8 cellular contexts compared by ENCODE assay signal in genomic region chr4:109560687-109561452, GRCh38. TPM values are rescaled to one million over a fixed set of nuclear protein-coding genes. Genes with fewer than 3 reads are reported as not detected.
DNase-seq lines count a peak whose midpoint lies in the region; FAIRE-seq and TF ChIP-seq lines count a peak whose summit lies in the region.

No MANE protein-coding gene starts in this region.

- H3K36me3 ChIP-seq in HEK293 (ENCODE audit: control insufficient read depth in 2 of 2, insufficient read depth in 1 of 2, low read length in 2 of 2), result no peaks in the 10 kb centered on the region
- no peaks in the 10 kb centered on the region for H3K36me3 ChIP-seq in MG63

- DNase-seq in GM12892 (ENCODE audit: insufficient read length) (peak; percentile 50), MG63 (peak; percentile 53), choroid plexus epithelial cell (ENCODE audit: low read depth) (peak; percentile 78), left kidney (ENCODE audit: low read depth, low spot score) (peak; percentile 67), DMS153 (lab: John Stamatoyannopoulos, UW) (no peak)
- DNase-seq in activated CD4-positive, CD25-positive, alpha-beta regulatory T cell (lab: John Stamatoyannopoulos, UW), result peak; percentile 9 to 28 (median 20)
- DNase-seq in stimulated activated CD4-positive, alpha-beta T cell treated with anti-CD3 and anti-CD28 coated beads, Interleukin-2, amount 100 ng/mL, for 4 hours (ENCODE audit: low read depth), result peak; percentile 49

- peak; percentile 64 for TF ChIP-seq POLR2A in GM12892 (IDR thresholded peaks at IDR 0.05; ENCODE audit: low read depth, low read length)

- H3K27ac ChIP-seq in HEK293 (ENCODE audit: extremely low read depth, low read depth, low read length), result peak overlapping the region; percentile 82

- TF ChIP-seq CTCF in HEK293 (tag by site-specific recombination; IDR thresholded peaks at IDR 0.05) (no peak), choroid plexus epithelial cell (conservative IDR thresholded peaks at IDR 0.05; ENCODE audit: low read depth, low read length) (no peak)

- CTCF ChIA-PET in HEK293 (lab: Yijun Ruan, JAX), result no interaction called here

- FAIRE-seq in GM12892 (lab: Jason Lieb, UNC), result peak; percentile 71

- H3K27me3 ChIP-seq in MG63, result no peaks in the 10 kb centered on the region

- peaks cover 6% of the 10 kb centered on the region; the same call in 1 of the 2 replicates for H3K4me1 ChIP-seq in HEK293 (ENCODE audit: control insufficient read depth, insufficient read depth, low read length)

- no peaks in the 10 kb centered on the region for H3K9me3 ChIP-seq in HEK293 (ENCODE audit: control insufficient read depth, insufficient read depth, low read depth, low read length)
- H3K9me3 ChIP-seq in MG63, result no peaks in the 10 kb centered on the region

- H3K4me3 ChIP-seq in HEK293 (ENCODE audit: low read depth, low read length) (peak overlapping the region; percentile 65), MG63 (peak overlapping the region; percentile 60), choroid plexus epithelial cell (ENCODE audit: low read depth, low read length) (peak overlapping the region; percentile 78)

- POLR2A ChIA-PET in HEK293 (lab: Yijun Ruan, JAX), result interaction anchor here (0.8 to 1.2 kb wide), 4 partner anchors 69 to 169 kb away, joined by 3 to 8 read pairs (median 4); partner anchors contain the start of genes CASP6, PLA2G12A and SEC24B

TF ChIP-seq in HEK293, 187 proteins besides CTCF, POLR2A, EP300 and RAD21 (continues in another document):
- TF ChIP-seq ZNF398 (tag by site-specific recombination; IDR thresholded peaks at IDR 0.05) (peak; percentile 79), ZBTB26 (tag by site-specific recombination; optimal IDR thresholded peaks at IDR 0.05) (peak; percentile 48), ZNF366 (tag by site-specific recombination; conservative IDR thresholded peaks at IDR 0.05) (peak; percentile 50), ZNF394 (tag by site-specific recombination; IDR thresholded peaks at IDR 0.05; ENCODE audit: borderline replicate concordance) (0 out of 2 replicates have a peak, but pooled peaks have one; percentile 45), ZSCAN30 (tag by site-specific recombination; IDR thresholded peaks at IDR 0.05) (no peak), ZBTB11 (tag by site-specific recombination; conservative IDR thresholded peaks at IDR 0.05; ENCODE audit: low read depth) (peak; percentile 44; the same call in 1 of the 2 replicates), ZNF362 (tag by site-specific recombination; IDR thresholded peaks at IDR 0.05) (0 out of 2 replicates have a peak, but pooled peaks have one; percentile 12), INSM2 (tag by site-specific recombination; IDR thresholded peaks at IDR 0.05) (no peak), PRDM6 (tag by site-specific recombination; IDR thresholded peaks at IDR 0.05) (peak; percentile 81)

RNA-seq across cellular contexts. Expression of gene MCUB, which starts 0.8 kb away (rescaled TPM):
- polyA plus RNA-seq in GM12892 (2012; ENCODE audit: missing spikeins), result 34.4 TPM
- total RNA-seq in MG63 (2014; rRNA removed; shearing (Covaris generic); ENCODE audit: low replicate concordance), result 15.0 and 47.6 TPM in 2 replicates
